21 cellular contexts compared by ENCODE assay signal in genomic region chr20:37417146-37417856, GRCh38.
DNase-seq lines count a peak whose midpoint lies in the region; FAIRE-seq and TF ChIP-seq lines count a peak whose summit lies in the region.
"Had no signal": no experiment of that assay in that cellular context is flagged by ENCODE, and none has a peak within 500 bp of the region (broad histone marks: within the 10 kb centered on the region; RNA-seq: fewer than 3 reads in every experiment).

No MANE protein-coding gene starts in this region.

- no peaks in the 10 kb centered on the region for H3K36me3 ChIP-seq in GM23248 (ENCODE audit: low read depth)
- no peaks in the 10 kb centered on the region for H3K36me3 ChIP-seq in HEK293 (ENCODE audit: control insufficient read depth in 2 of 2, insufficient read depth in 1 of 2, low read length in 2 of 2)
- no peaks in the 10 kb centered on the region for H3K36me3 ChIP-seq in osteoblast (ENCODE audit: insufficient read depth, low read length)
- H3K36me3 ChIP-seq in small intestine (ENCODE audit: control insufficient read depth in 2 of 2, insufficient read depth in 2 of 2, low read length in 2 of 2), result no peaks in the 10 kb centered on the region
- H3K36me3 ChIP-seq in trophoblast cell (ENCODE audit: control insufficient read depth in 1 of 2, insufficient read depth in 2 of 2, low read length in 2 of 2), result peaks cover 0 to 2% of the 10 kb centered on the region in 2 experiments
- H3K36me3 ChIP-seq: BLaER1 treated with 17β-estradiol and CSF1 and Interleukin-3, amounts not matched to agents 10 nM and 100 nM had no signal

- no peak for FAIRE-seq in small intestine (lab: Jason Lieb, UNC)
- FAIRE-seq: A549, D721Med, K562, RCC 7860 had no signal

- H3K79me2 ChIP-seq in GM23248 (ENCODE audit: insufficient read depth), result no peaks in the 10 kb centered on the region
- H3K79me2 ChIP-seq in osteoblast (ENCODE audit: insufficient read depth, low read length), result no peaks in the 10 kb centered on the region
- H3K79me2 ChIP-seq in trophoblast cell (ENCODE audit: control insufficient read depth, insufficient read depth, low read length, poor library complexity), result no peaks in the 10 kb centered on the region

- H3K27me3 ChIP-seq in GM23248 (replicated peaks; ENCODE audit: insufficient read depth) (peaks cover 32% of the 10 kb centered on the region), osteoblast (ENCODE audit: insufficient read depth, low read length) (peaks cover 69% of the 10 kb centered on the region), small intestine (ENCODE audit: control insufficient read depth in 2 of 2, insufficient read depth in 2 of 2, low read length in 2 of 2) (peaks cover 0 to 9% of the 10 kb centered on the region in 2 donors), trophoblast cell (ENCODE audit: insufficient read depth, low read length) (no peaks in the 10 kb centered on the region)

- H3K9ac ChIP-seq in GM23248 (no peak overlapping the region), trophoblast cell (ENCODE audit: low read length) (no peak overlapping the region)
- H3K9ac ChIP-seq: BLaER1 treated with 17β-estradiol and CSF1 and Interleukin-3, amounts not matched to agents 10 nM and 100 nM; SK-N-SH had no signal

- in situ Hi-C loops in GM23248 (cut with MboI), result no loop called here

- no peak overlapping the region for H3K4me2 ChIP-seq in GM23248 (ENCODE audit: unreplicated experiment)
- no peak overlapping the region for H3K4me2 ChIP-seq in osteoblast (ENCODE audit: insufficient read depth, low read length)
- no peak overlapping the region for H3K4me2 ChIP-seq in trophoblast cell (ENCODE audit: low read length)
- H3K4me2 ChIP-seq: A549, SK-N-SH had no signal

- H3K14ac ChIP-seq in trophoblast cell (ENCODE audit: low read length), result no peak overlapping the region

- no peak overlapping the region for H3K4me3 ChIP-seq in GM23248
- H3K4me3 ChIP-seq in HEK293 (ENCODE audit: low read depth, low read length), result no peak overlapping the region
- no peak overlapping the region for H3K4me3 ChIP-seq in fibroblast of the aortic adventitia (ENCODE audit: low read depth, low read length)
- H3K4me3 ChIP-seq in osteoblast (ENCODE audit: insufficient read depth, low read length), result no peak overlapping the region
- no peak overlapping the region for H3K4me3 ChIP-seq in small intestine (ENCODE audit: low read depth in 1 of 2, low read length in 2 of 2)
- H3K4me3 ChIP-seq in trophoblast cell (ENCODE audit: low read depth, low read length), result no peak overlapping the region
- H3K4me3 ChIP-seq: A549; BLaER1 treated with 17β-estradiol and CSF1 and Interleukin-3, amounts not matched to agents 10 nM and 100 nM; K562 had no signal

- no peaks in the 10 kb centered on the region for H3K79me1 ChIP-seq in trophoblast cell (ENCODE audit: low read length)

- no peak overlapping the region for H4K12ac ChIP-seq in trophoblast cell (ENCODE audit: low read depth, low read length)

- no peak overlapping the region for H4K8ac ChIP-seq in trophoblast cell (ENCODE audit: low read depth, low read length)

- no peaks in the 10 kb centered on the region for H3F3A ChIP-seq in GM23248 (ENCODE audit: insufficient read depth)

- peak; percentile 33 for DNase-seq in GM23248
- peak; percentile 25 for DNase-seq in fibroblast of the aortic adventitia (ENCODE audit: low read depth)
- DNase-seq in osteoblast (ENCODE audit: insufficient read length, low spot score, missing footprints), result peak; percentile 76
- no peak for DNase-seq in small intestine
- no peak for DNase-seq in trophoblast cell
- no peak for DNase-seq in DMS53 (lab: John Stamatoyannopoulos, UW)
- DNase-seq: AML-193; CD4-positive, alpha-beta T cell; GOT3; Kasumi-1; NCI-H2029; NCI-H2227 treated with DMSO at 0.1 percent for 48 hours; NCI-H510A; SK-N-SH; SW 1271 had no signal

- POLR2A ChIA-PET in HEK293 (lab: Yijun Ruan, JAX), result no interaction called here

- no peak overlapping the region for H2AFZ ChIP-seq in GM23248
- no peak overlapping the region for H2AFZ ChIP-seq in osteoblast (ENCODE audit: low read length)
- no peak overlapping the region for H2AFZ ChIP-seq in trophoblast cell (ENCODE audit: insufficient read depth, low read length, poor library complexity)

- H3K23ac ChIP-seq in trophoblast cell (ENCODE audit: low read length), result no peak overlapping the region

- no peak overlapping the region for H2AK5ac ChIP-seq in trophoblast cell (ENCODE audit: low read length)

- no peak overlapping the region for H4K91ac ChIP-seq in trophoblast cell (ENCODE audit: low read depth, low read length)

- CTCF ChIA-PET in HEK293 (lab: Yijun Ruan, JAX), result no interaction called here

- TF ChIP-seq CTCF in HEK293 (tag by site-specific recombination; IDR thresholded peaks at IDR 0.05) (no peak), fibroblast of the aortic adventitia (IDR thresholded peaks at IDR 0.05; ENCODE audit: insufficient read depth, low read length) (no peak), osteoblast (IDR thresholded peaks at IDR 0.05; ENCODE audit: extremely low read depth, low read depth, low read length) (no peak)

- no peak overlapping the region for H3K18ac ChIP-seq in trophoblast cell (ENCODE audit: low read length)

- H3K27ac ChIP-seq in GM23248 (no peak overlapping the region), HEK293 (ENCODE audit: extremely low read depth, low read depth, low read length) (no peak overlapping the region), osteoblast (ENCODE audit: low read depth, low read length) (no peak overlapping the region), small intestine (ENCODE audit: low read depth in 1 of 2, low read length in 1 of 2) (no peak overlapping the region), trophoblast cell (ENCODE audit: low read depth, low read length) (no peak overlapping the region)
- H3K27ac ChIP-seq: A549; BLaER1 treated with 17β-estradiol and CSF1 and Interleukin-3, amounts not matched to agents 10 nM and 100 nM had no signal

- no peaks in the 10 kb centered on the region for H3K9me2 ChIP-seq in GM23248 (ENCODE audit: insufficient read depth)
- H3K9me2 ChIP-seq: SK-N-SH had no signal

- H4K20me1 ChIP-seq in GM23248 (ENCODE audit: insufficient read depth) (no peaks in the 10 kb centered on the region), osteoblast (ENCODE audit: insufficient read depth, low read length) (no peaks in the 10 kb centered on the region)

- no peaks in the 10 kb centered on the region for H3K9me3 ChIP-seq in GM23248 (ENCODE audit: low read depth)
- no peaks in the 10 kb centered on the region for H3K9me3 ChIP-seq in HEK293 (ENCODE audit: control insufficient read depth, insufficient read depth, low read depth, low read length)
- no peaks in the 10 kb centered on the region for H3K9me3 ChIP-seq in osteoblast (ENCODE audit: low read depth, low read length)
- no peaks in the 10 kb centered on the region for H3K9me3 ChIP-seq in small intestine (ENCODE audit: control insufficient read depth, low read depth)
- peaks cover 10% of the 10 kb centered on the region for H3K9me3 ChIP-seq in trophoblast cell (ENCODE audit: insufficient read depth, low read depth, low read length)
- H3K9me3 ChIP-seq: A549; BLaER1 treated with 17β-estradiol and CSF1 and Interleukin-3, amounts not matched to agents 10 nM and 100 nM; SK-N-SH had no signal

- H3K4me1 ChIP-seq in GM23248 (ENCODE audit: insufficient read depth), result 0 out of 2 replicates have a peak, but pooled peaks cover 5% of the 10 kb centered on the region
- H3K4me1 ChIP-seq in HEK293 (ENCODE audit: control insufficient read depth, insufficient read depth, low read length), result no peaks in the 10 kb centered on the region
- H3K4me1 ChIP-seq in osteoblast (ENCODE audit: insufficient read depth, low read length), result peaks cover under 1% of the 10 kb centered on the region
- no peaks in the 10 kb centered on the region for H3K4me1 ChIP-seq in small intestine (ENCODE audit: control insufficient read depth in 2 of 2, insufficient read depth in 1 of 2, low read depth in 1 of 2, low read length in 1 of 2)
- no peaks in the 10 kb centered on the region for H3K4me1 ChIP-seq in trophoblast cell (ENCODE audit: control insufficient read depth in 1 of 2, insufficient read depth in 2 of 2, low read length in 2 of 2)
- H3K4me1 ChIP-seq: A549 had no signal

- no peak overlapping the region for H2BK120ac ChIP-seq in trophoblast cell (ENCODE audit: insufficient read depth, low read length, poor library complexity)

- no peak overlapping the region for H2BK5ac ChIP-seq in trophoblast cell (ENCODE audit: low read depth, low read length, poor library complexity)

- 29 to 39% methylated on average over 17 to 25 of the region's 25 CpGs for WGBS in GM23248 (ENCODE audit: low coverage in 1 of 2, low lambda C conversion rate in 2 of 2, missing lambda C conversion rate in 2 of 2), 2 experiments
- WGBS in small intestine, 3 donors, result 71 to 75% (median 72%) methylated on average over 24 to 25 of the region's 25 CpGs
- no CpG with 5 or more reads among the region's 25 CpGs for WGBS in trophoblast cell (ENCODE audit: extremely low coverage, insufficient coverage, insufficient read length)

- H2BK12ac ChIP-seq in trophoblast cell (ENCODE audit: low read length), result no peak overlapping the region

- no peak overlapping the region for H3K4ac ChIP-seq in trophoblast cell (ENCODE audit: low read depth, low read length)

TF ChIP-seq in HEK293, 187 proteins besides CTCF, POLR2A, EP300 and RAD21 (continues in another document):
- TF ChIP-seq ZNF416 (tag by site-specific recombination; IDR thresholded peaks at IDR 0.05) (no peak), ZNF248 (tag by site-specific recombination; IDR thresholded peaks at IDR 0.05) (no peak), ZBTB26 (tag by site-specific recombination; optimal IDR thresholded peaks at IDR 0.05) (no peak)
- TF ChIP-seq, protein P1, sequence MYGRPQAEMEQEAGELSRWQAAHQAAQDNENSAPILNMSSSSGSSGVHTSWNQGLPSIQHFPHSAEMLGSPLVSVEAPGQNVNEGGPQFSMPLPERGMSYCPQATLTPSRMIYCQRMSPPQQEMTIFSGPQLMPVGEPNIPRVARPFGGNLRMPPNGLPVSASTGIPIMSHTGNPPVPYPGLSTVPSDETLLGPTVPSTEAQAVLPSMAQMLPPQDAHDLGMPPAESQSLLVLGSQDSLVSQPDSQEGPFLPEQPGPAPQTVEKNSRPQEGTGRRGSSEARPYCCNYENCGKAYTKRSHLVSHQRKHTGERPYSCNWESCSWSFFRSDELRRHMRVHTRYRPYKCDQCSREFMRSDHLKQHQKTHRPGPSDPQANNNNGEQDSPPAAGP (tag by site-specific recombination; IDR thresholded peaks at IDR 0.05), result peak; percentile 58

Comparison
In these comparisons a context has a peak if more than half of its experiments do, and no peak if none do; other contexts are left out.
1. DNase-seq: peak in GM23248 (single experiment), fibroblast of the aortic adventitia (single experiment) and osteoblast (single experiment); none in small intestine (single experiment), trophoblast cell (0 of 2) and DMS53 (single experiment).